In genomic region chr1:31897534-31898100, GRCh38 we compare ENCODE assay signal across 1 cellular context.
TF ChIP-seq lines count a peak whose summit lies in the region.

No MANE protein-coding gene starts in this region.

TF ChIP-seq in SK-N-SH treated with all-trans-retinoic acid at 6 μM for 48 hours, 23 proteins besides CTCF, POLR2A, EP300 and RAD21 (continued from another document):
- TF ChIP-seq PATZ1 (CRISPR knock-in tag; IDR thresholded peaks at IDR 0.05; ENCODE audit: borderline replicate concordance) (0 out of 2 replicates have a peak, but pooled peaks have one; percentile 40), ZNF70 (CRISPR knock-in tag; IDR thresholded peaks at IDR 0.05) (no peak), POU6F1 (CRISPR knock-in tag; IDR thresholded peaks at IDR 0.05; ENCODE audit: borderline replicate concordance, low read depth) (peak; percentile 95; the same call in 1 of the 2 replicates), OSR1 (CRISPR knock-in tag; IDR thresholded peaks at IDR 0.05) (no peak), CREB5 (CRISPR knock-in tag; IDR thresholded peaks at IDR 0.05; ENCODE audit: low read depth) (peak; percentile 70; the same call in 1 of the 2 replicates), CSRNP3 (CRISPR knock-in tag; IDR thresholded peaks at IDR 0.05) (0 out of 2 replicates have a peak, but pooled peaks have one; percentile 51), ISL1 (CRISPR knock-in tag; IDR thresholded peaks at IDR 0.05) (peak; percentile 99), BACH2 (CRISPR knock-in tag; IDR thresholded peaks at IDR 0.05; ENCODE audit: borderline replicate concordance) (no peak), ZNF565 (CRISPR knock-in tag; conservative IDR thresholded peaks at IDR 0.05; ENCODE audit: low read depth) (no peak)
